ENCODE assay signal across 12 cellular contexts in genomic region chr7:44912775-44913347, GRCh38. TPM values are rescaled to one million over a fixed set of nuclear protein-coding genes. Genes with fewer than 3 reads are reported as not detected.
DNase-seq lines count a peak whose midpoint lies in the region; ATAC-seq and TF ChIP-seq lines count a peak whose summit lies in the region.
"Had no signal": no experiment of that assay in that cellular context is flagged by ENCODE, and none has a peak within 500 bp of the region (broad histone marks: within the 10 kb centered on the region; RNA-seq: fewer than 3 reads in every experiment).

No MANE protein-coding gene starts in this region.

- H3K27ac Mint-ChIP-seq in activated T-cell treated with anti-CD3 and anti-CD28 coated beads, Interleukin-2, amount 50 U/mL, for 24 hours, result peak overlapping the region; percentile 88
- H3K27ac Mint-ChIP-seq in stimulated activated naive B cell treated with anti-CD40 and anti-IgM and Interleukin-4, amounts not matched to agents 10 μg/mL and 1 μg/mL and 100 μg/mL, for 72 hours, result peak overlapping the region; percentile 42

- no peak for ATAC-seq in stimulated activated naive B cell treated with anti-CD40 and anti-IgM and Interleukin-4, amounts not matched to agents 10 μg/mL and 1 μg/mL and 100 μg/mL, for 72 hours (replicated peaks)
- no peak for ATAC-seq in GM18505 (IDR thresholded peaks at IDR 0.05; ENCODE audit: unreplicated experiment)

- no peaks in the 10 kb centered on the region for H3K9me3 ChIP-seq in SJCRH30 (replicated peaks)

- H3K36me3 ChIP-seq in SJCRH30, result no peaks in the 10 kb centered on the region

- no peak overlapping the region for H3K4me3 Mint-ChIP-seq in activated T-cell treated with anti-CD3 and anti-CD28 coated beads, Interleukin-2, amount 50 U/mL, for 24 hours
- no peak overlapping the region for H3K4me3 Mint-ChIP-seq in stimulated activated naive B cell treated with anti-CD40 and anti-IgM and Interleukin-4, amounts not matched to agents 10 μg/mL and 1 μg/mL and 100 μg/mL, for 72 hours

- no peak overlapping the region for H3K4me3 ChIP-seq in SJCRH30
- H3K4me3 ChIP-seq in dorsolateral prefrontal cortex, result no peak overlapping the region

- H3K9me3 Mint-ChIP-seq in activated T-cell treated with anti-CD3 and anti-CD28 coated beads, Interleukin-2, amount 50 U/mL, for 24 hours, result no peaks in the 10 kb centered on the region
- no peaks in the 10 kb centered on the region for H3K9me3 Mint-ChIP-seq in stimulated activated naive B cell treated with anti-CD40 and anti-IgM and Interleukin-4, amounts not matched to agents 10 μg/mL and 1 μg/mL and 100 μg/mL, for 72 hours

- H3K4me1 Mint-ChIP-seq in activated T-cell treated with anti-CD3 and anti-CD28 coated beads, Interleukin-2, amount 50 U/mL, for 24 hours (ENCODE audit: low read depth), result peaks cover 20% of the 10 kb centered on the region
- H3K4me1 Mint-ChIP-seq in stimulated activated naive B cell treated with anti-CD40 and anti-IgM and Interleukin-4, amounts not matched to agents 10 μg/mL and 1 μg/mL and 100 μg/mL, for 72 hours, result peaks cover 9 to 14% of the 10 kb centered on the region in 2 donors

- no peaks in the 10 kb centered on the region for H3K27me3 ChIP-seq in SJCRH30
- no peaks in the 10 kb centered on the region for H3K27me3 ChIP-seq in dorsolateral prefrontal cortex

- TF ChIP-seq POLR2A in GM18505 (IDR thresholded peaks at IDR 0.05; ENCODE audit: borderline replicate concordance, extremely low read depth, insufficient read depth, insufficient read length), result no peak

- DNase-seq in activated T-cell treated with anti-CD3 and anti-CD28 coated beads, Interleukin-2, amount 50 U/mL, for 24 hours, result no peak
- DNase-seq in activated T-cell treated with anti-CD3 and anti-CD28 coated beads, Interleukin-2, amount 50 U/mL, for 48 hours, result no peak
- DNase-seq in SJCRH30 (peak; percentile 31 to 49), dorsolateral prefrontal cortex (peak in 1 of 10 donors; percentile 52), NCI-H1105 treated with DMSO at 0.1 percent for 48 hours (lab: John Stamatoyannopoulos, UW) (no peak)
- no peak for DNase-seq in stimulated activated naive B cell treated with anti-CD40 and anti-IgM and Interleukin-4, amounts not matched to agents 10 μg/mL and 1 μg/mL and 100 μg/mL, for 72 hours
- DNase-seq in activated CD4-positive, CD25-positive, alpha-beta regulatory T cell treated with anti-CD3 and anti-CD28 coated beads, Interleukin-2, amount 50 U/mL, for 72 hours, result no peak
- DNase-seq: activated CD4-positive, alpha-beta T cell treated with anti-CD3 and anti-CD28 coated beads, Interleukin-2, amount 50 U/mL, for 4 hours; NCI-H1436; trophoblast cell had no signal

- no peaks in the 10 kb centered on the region for H3K27me3 Mint-ChIP-seq in activated T-cell treated with anti-CD3 and anti-CD28 coated beads, Interleukin-2, amount 50 U/mL, for 24 hours
- H3K27me3 Mint-ChIP-seq in stimulated activated naive B cell treated with anti-CD40 and anti-IgM and Interleukin-4, amounts not matched to agents 10 μg/mL and 1 μg/mL and 100 μg/mL, for 72 hours, result no peaks in the 10 kb centered on the region

- no peak for TF ChIP-seq CTCF in dorsolateral prefrontal cortex (IDR thresholded peaks at IDR 0.05 in 54 of 56, conservative IDR thresholded peaks at IDR 0.05 in 2 of 56; ENCODE audit: low read depth in 1 of 56, partially characterized antibody in 56 of 56)

- H3K36me3 Mint-ChIP-seq in activated T-cell treated with anti-CD3 and anti-CD28 coated beads, Interleukin-2, amount 50 U/mL, for 24 hours (ENCODE audit: low read depth), result no peaks in the 10 kb centered on the region
- no peaks in the 10 kb centered on the region for H3K36me3 Mint-ChIP-seq in stimulated activated naive B cell treated with anti-CD40 and anti-IgM and Interleukin-4, amounts not matched to agents 10 μg/mL and 1 μg/mL and 100 μg/mL, for 72 hours

- H3K4me1 ChIP-seq in SJCRH30, result peaks cover 11% of the 10 kb centered on the region
- H3K4me1 ChIP-seq: parathyroid adenoma had no signal

- H3K27ac ChIP-seq in SJCRH30 (no peak overlapping the region), dorsolateral prefrontal cortex (peak overlapping the region in 36 of 59 donors; percentile 19 to 74 (median 53))
- H3K27ac ChIP-seq: parathyroid adenoma had no signal

- intact Hi-C loops in dorsolateral prefrontal cortex (cut with DNase I), result loop anchor here in 1 of 2 donors (10.0 kb wide), 1 partner anchor 328 kb away; the partner anchor contains the start of gene TMED4

RNA-seq across cellular contexts. Expression of gene PURB, which starts 27.5 kb away (rescaled TPM):
- 37.3 and 42.7 TPM in 2 replicates for total RNA-seq in SJCRH30 (2014; rRNA removed; shearing (Covaris generic))
- total RNA-seq in dorsolateral prefrontal cortex, result 10 to 100 TPM; 28.0 to 55.6 (median 40.5) TPM

Comparison
In these comparisons a context has a peak if more than half of its experiments do, and no peak if none do; other contexts are left out.
1. DNase-seq: peak in SJCRH30 (2 of 2); none in activated T-cell treated with anti-CD3 and anti-CD28 coated beads, Interleukin-2, amount 50 U/mL, for 24 hours (single experiment), activated T-cell treated with anti-CD3 and anti-CD28 coated beads, Interleukin-2, amount 50 U/mL, for 48 hours (0 of 2), stimulated activated naive B cell treated with anti-CD40 and anti-IgM and Interleukin-4, amounts not matched to agents 10 μg/mL and 1 μg/mL and 100 μg/mL, for 72 hours (single experiment), NCI-H1105 treated with DMSO at 0.1 percent for 48 hours (single experiment) and activated CD4-positive, CD25-positive, alpha-beta regulatory T cell treated with anti-CD3 and anti-CD28 coated beads, Interleukin-2, amount 50 U/mL, for 72 hours (single experiment).